23 cellular contexts compared by ENCODE assay signal in genomic region chr3:38143511-38143910, GRCh38. TPM values are rescaled to one million over a fixed set of nuclear protein-coding genes. Genes with fewer than 3 reads are reported as not detected.
DNase-seq lines count a peak whose midpoint lies in the region; ATAC-seq, FAIRE-seq and TF ChIP-seq lines count a peak whose summit lies in the region.
"Had no signal": no experiment of that assay in that cellular context is flagged by ENCODE, and none has a peak within 500 bp of the region (broad histone marks: within the 10 kb centered on the region; RNA-seq: fewer than 3 reads in every experiment).

No MANE protein-coding gene starts in this region.

- H3K4me3 ChIP-seq in HepG2 (replicated peaks in 1 of 3; ENCODE audit: insufficient read depth in 1 of 3, low read depth in 2 of 3, low read length in 3 of 3) = no peak overlapping the region
- H3K4me3 ChIP-seq in CD8-positive, alpha-beta memory T cell (ENCODE audit: low read length) = no peak overlapping the region
- H3K4me3 ChIP-seq: HAP-1 had no signal

- no peak overlapping the region for H3K4me2 ChIP-seq in HepG2 (ENCODE audit: low read depth, low read length)
- H3K4me2 ChIP-seq: SK-N-SH had no signal

- H3K36me3 Mint-ChIP-seq in CD8-positive, alpha-beta memory T cell = peaks cover 18 to 31% (median 23%) of the 10 kb centered on the region in 3 donors

- no peak for TF ChIP-seq POLR2A in HepG2 (IDR thresholded peaks at IDR 0.05; ENCODE audit: insufficient read depth in 1 of 2, low read depth in 2 of 2, low read length in 2 of 2)

- no peak for TF ChIP-seq CTCF in HepG2 (CRISPR knock-in tag; IDR thresholded peaks at IDR 0.05)

- CTCF ChIA-PET in HepG2 (lab: Yijun Ruan, JAX; ENCODE audit: low intra/inter-chr PET ratio, low total read pairs) = no interaction called here
- CTCF ChIA-PET in CD8-positive, alpha-beta memory T cell (lab: Charles Lee) = interaction anchor here (7.7 kb wide), 1 partner anchor 21 kb away, joined by 60 read pairs; the partner anchor contains the start of gene OXSR1

- H3K9ac ChIP-seq in HepG2 (ENCODE audit: insufficient read depth, low read depth, low read length) = no peak overlapping the region
- H3K9ac ChIP-seq: SK-N-SH had no signal

- TF ChIP-seq EP300 in HepG2 (IDR thresholded peaks at IDR 0.05; ENCODE audit: low read depth in 2 of 2, low read length in 2 of 2) = no peak
- no peak for TF ChIP-seq EP300 in HepG2 (CRISPR knock-in tag; IDR thresholded peaks at IDR 0.05; ENCODE audit: borderline replicate concordance)

- peaks cover 0 to 2% of the 10 kb centered on the region in 2 donors for H3K27me3 Mint-ChIP-seq in CD8-positive, alpha-beta memory T cell

- peak overlapping the region in 1 of 8 donors; percentile 36 for H3K27ac Mint-ChIP-seq in CD8-positive, alpha-beta memory T cell
- H3K27ac Mint-ChIP-seq: CD8-positive, alpha-beta T cell had no signal

- no peaks in the 10 kb centered on the region for H4K20me1 ChIP-seq in HepG2 (ENCODE audit: insufficient read depth, low read length)

- intact Hi-C loops in Right ventricle myocardium inferior (cut with DNase I) = no loop called here
- intact Hi-C loops in Right ventricle myocardium superior (cut with DNase I) = no loop called here
- intact Hi-C loops in posterior vena cava (cut with DNase I) = no loop called here
- intact Hi-C loops in HepG2 (cut with micrococcal nuclease; ENCODE audit: unreplicated experiment) = no loop called here

- peaks cover 17% of the 10 kb centered on the region for H3K4me1 ChIP-seq in HepG2 (ENCODE audit: insufficient read depth, low read length)
- peaks cover 18% of the 10 kb centered on the region for H3K4me1 ChIP-seq in CD8-positive, alpha-beta memory T cell (ENCODE audit: insufficient read depth, low read length)
- H3K4me1 ChIP-seq: BE2C had no signal

- no peaks in the 10 kb centered on the region; a peak in 1 of 5 replicates for H3K27me3 ChIP-seq in HepG2 (ENCODE audit: control insufficient read depth in 1 of 2, insufficient read depth in 2 of 2, low read length in 2 of 2)
- H3K27me3 ChIP-seq in CD8-positive, alpha-beta memory T cell (ENCODE audit: insufficient read depth, low read length, poor library complexity, severe bottlenecking) = no peaks in the 10 kb centered on the region
- H3K27me3 ChIP-seq: BE2C had no signal

- no peak for ATAC-seq in Right ventricle myocardium inferior
- no peak for ATAC-seq in Right ventricle myocardium superior (ENCODE audit: poor library complexity)
- ATAC-seq in HepG2 = no peak
- ATAC-seq: CD8-positive, alpha-beta T cell had no signal

- H3K9me3 ChIP-seq in HepG2 (ENCODE audit: low read length) = 0 out of 2 replicates have a peak, but pooled peaks cover 9% of the 10 kb centered on the region
- peaks cover 11% of the 10 kb centered on the region for H3K9me3 ChIP-seq in CD8-positive, alpha-beta memory T cell (ENCODE audit: low read length)
- H3K9me3 ChIP-seq: BE2C, SK-N-SH had no signal

- in situ Hi-C loops in HepG2 (cut with HindIII; ENCODE audit: extremely low pct_ligation_motif_present, low pct_unique_long_range_greater_than_20kb) = loop anchor here (25.0 kb wide), 1 partner anchor 319 kb away; the partner anchor contains the start of gene ACVR2B

- POLR2A ChIA-PET in HepG2 (lab: Yijun Ruan, JAX) = interaction anchor here (0.7 to 2.1 kb wide), 2 partner anchors 10 to 21 kb away, joined by 3 to 9 read pairs; partner anchors contain the start of gene OXSR1
- POLR2A ChIA-PET in CD8-positive, alpha-beta memory T cell (lab: Charles Lee) = interaction anchor here (1.1 kb wide), 1 partner anchor 21 kb away, joined by 3 read pairs; the partner anchor contains the start of gene OXSR1

- H3K27ac ChIP-seq in HepG2 (ENCODE audit: extremely low read length, insufficient read depth, low read length) = no peak overlapping the region
- no peak overlapping the region for H3K27ac ChIP-seq in CD8-positive, alpha-beta memory T cell (ENCODE audit: low read depth, low read length)
- H3K27ac ChIP-seq: HL-60 had no signal

- no TSS peak for BruUV-seq in HepG2 (replicated peaks; lab: Mats Ljungman, UMichigan)

- peaks cover 2 to 18% of the 10 kb centered on the region in 2 experiments; a peak in 3 of 5 replicates for H3K36me3 ChIP-seq in HepG2 (replicated peaks in 1 of 2; ENCODE audit: control insufficient read depth in 1 of 2, insufficient read depth in 2 of 2, low read length in 2 of 2)
- H3K36me3 ChIP-seq in CD8-positive, alpha-beta memory T cell (ENCODE audit: insufficient read depth, low read length) = peaks cover 9% of the 10 kb centered on the region
- H3K36me3 ChIP-seq: BE2C had no signal

- 43% methylated on average over 1 of the region's 3 CpGs for WGBS in HepG2 (ENCODE audit: low lambda C conversion rate)

- FAIRE-seq in HepG2 (lab: Jason Lieb, UNC) = no peak
- FAIRE-seq: D721Med, RCC 7860 had no signal

- peaks cover 13 to 21% (median 18%) of the 10 kb centered on the region in 5 donors for H3K9me3 Mint-ChIP-seq in CD8-positive, alpha-beta memory T cell

- H2AFZ ChIP-seq in HepG2 (ENCODE audit: low read length) = no peak overlapping the region

- peaks cover 28 to 34% (median 29%) of the 10 kb centered on the region in 3 donors for H3K4me1 Mint-ChIP-seq in CD8-positive, alpha-beta memory T cell

- H3K4me3 Mint-ChIP-seq in CD8-positive, alpha-beta memory T cell = no peak overlapping the region
- H3K4me3 Mint-ChIP-seq: CD8-positive, alpha-beta T cell had no signal

- peaks cover 16% of the 10 kb centered on the region for H3K79me2 ChIP-seq in HepG2 (ENCODE audit: insufficient read depth, low read length)

- no peak for TF ChIP-seq RAD21 in HepG2 (CRISPR knock-in tag; IDR thresholded peaks at IDR 0.05)

- DNase-seq in Right ventricle myocardium inferior (ENCODE audit: missing footprints) = peak; percentile 21
- no peak for DNase-seq in Right ventricle myocardium superior
- DNase-seq in ecto neural progenitor cell (ENCODE audit: low spot score) = peak; percentile 25
- DNase-seq in posterior vena cava (ENCODE audit: low spot score) = peak; percentile 32
- no peak for DNase-seq in HepG2 (ENCODE audit: low spot score)
- DNase-seq in CD8-positive, alpha-beta memory T cell = no peak
- no peak for DNase-seq in NCI-H1694 treated with DMSO at 0.1 percent for 48 hours (lab: John Stamatoyannopoulos, UW)
- DNase-seq: BE2C; DMS79; IMR-90; NCI-H1417 treated with DMSO at 0.1 percent for 48 hours; NCI-H1930; NCI-H345; NCI-H526 treated with DMSO at 0.1 percent for 48 hours; NK-92 treated with Interleukin-12 subunit alpha and Interleukin-12 subunit beta, amount 100 ng/mL, for 24 hours; SHP77; SK-N-SH had no signal

RNA-seq across cellular contexts. Expression of gene MYD88, which starts 5.0 kb away (rescaled TPM):
- total RNA-seq in Right ventricle myocardium inferior = 8.8 TPM
- total RNA-seq in Right ventricle myocardium superior = 7.3 TPM
- 10 to 100 TPM; 24.7 to 26.3 TPM for total RNA-seq in posterior vena cava
- 7.6 and 14.5 TPM in 2 replicates for total RNA-seq in HepG2 (2016; rRNA removed; fragmentation: Illumina TruSeq; extraction: Trizol)
- total RNA-seq in HepG2 (2016; cell fraction: cytosol; rRNA removed; fragmentation: Illumina TruSeq; extraction: Trizol; ENCODE audit: low read depth) = 2.5 and 3.5 TPM in 2 replicates
- 7.2 and 14.6 TPM in 2 replicates for total RNA-seq in HepG2 (2016; cell fraction: insoluble cytoplasmic fraction; rRNA removed; fragmentation: Illumina TruSeq; extraction: Trizol)
- 6.0 and 6.5 TPM in 2 replicates for total RNA-seq in HepG2 (2016; cell fraction: membrane; rRNA removed; fragmentation: Illumina TruSeq; extraction: Trizol)
- 9.8 and 11.0 TPM in 2 replicates for total RNA-seq in HepG2 (2016; cell fraction: nucleus; rRNA removed; fragmentation: Illumina TruSeq; extraction: Trizol)
- polyA plus RNA-seq in HepG2 (2011; rRNA removed) = 32.7 and 36.6 TPM in 2 replicates
- polyA plus RNA-seq in HepG2 (2011; cell fraction: cytosol; rRNA removed) = 31.0 and 32.2 TPM in 2 replicates
- polyA plus RNA-seq in HepG2 (2011; cell fraction: nucleus; rRNA removed) = 53.7 and 60.9 TPM in 2 replicates
- polyA plus RNA-seq in HepG2 (2012) = 19.9 and 22.6 TPM in 2 replicates
- polyA plus RNA-seq in HepG2 (2016; cell fraction: cytosol; fragmentation: Illumina TruSeq; extraction: Trizol; ENCODE audit: low read depth) = 2.8 and 2.9 TPM in 2 replicates
- polyA plus RNA-seq in HepG2 (2016; cell fraction: insoluble cytoplasmic fraction; fragmentation: Illumina TruSeq; extraction: Trizol; ENCODE audit: low read depth) = 51.1 and 57.2 TPM in 2 replicates
- polyA plus RNA-seq in HepG2 (2016; cell fraction: membrane; fragmentation: Illumina TruSeq; extraction: Trizol; ENCODE audit: low read depth) = 9.0 and 9.6 TPM in 2 replicates
- 48.1 and 53.6 TPM in 2 replicates for polyA plus RNA-seq in HepG2 (2016; cell fraction: nucleus; fragmentation: Illumina TruSeq; extraction: Trizol; ENCODE audit: insufficient read depth, low read depth)
- polyA minus RNA-seq in HepG2 (2011; rRNA and poly(A)+ RNA removed; ENCODE audit: low replicate concordance) = 15.6 and 54.6 TPM in 2 replicates
- polyA minus RNA-seq in HepG2 (2011; cell fraction: cytosol; rRNA and poly(A)+ RNA removed) = 19.7 and 21.8 TPM in 2 replicates
- polyA minus RNA-seq in HepG2 (2011; cell fraction: nucleus; rRNA and poly(A)+ RNA removed) = 13.9 and 15.8 TPM in 2 replicates
- 10 to 100 TPM; 32.9 to 35.9 TPM for total RNA-seq in CD8-positive, alpha-beta memory T cell
- 108 TPM for polyA plus RNA-seq in CD8-positive, alpha-beta memory T cell
- total RNA-seq: HT1080 had no signal

RNA-seq across cellular contexts. Expression of gene ACAA1, which starts 6.6 kb away (rescaled TPM):
- total RNA-seq in Right ventricle myocardium inferior = 116 TPM
- total RNA-seq in Right ventricle myocardium superior = 111 TPM
- total RNA-seq in posterior vena cava = 10 to 100 TPM; 29.8 to 41.9 TPM
- 60.8 and 107 TPM in 2 replicates for total RNA-seq in HepG2 (2016; rRNA removed; fragmentation: Illumina TruSeq; extraction: Trizol)
- total RNA-seq in HepG2 (2016; cell fraction: cytosol; rRNA removed; fragmentation: Illumina TruSeq; extraction: Trizol; ENCODE audit: low read depth) = 27.5 and 27.8 TPM in 2 replicates
- total RNA-seq in HepG2 (2016; cell fraction: insoluble cytoplasmic fraction; rRNA removed; fragmentation: Illumina TruSeq; extraction: Trizol) = 63.4 and 105 TPM in 2 replicates
- 52.7 and 55.5 TPM in 2 replicates for total RNA-seq in HepG2 (2016; cell fraction: membrane; rRNA removed; fragmentation: Illumina TruSeq; extraction: Trizol)
- 75.4 and 87.9 TPM in 2 replicates for total RNA-seq in HepG2 (2016; cell fraction: nucleus; rRNA removed; fragmentation: Illumina TruSeq; extraction: Trizol)
- polyA plus RNA-seq in HepG2 (2011; rRNA removed) = 188 and 221 TPM in 2 replicates
- polyA plus RNA-seq in HepG2 (2011; cell fraction: cytosol; rRNA removed) = 169 and 202 TPM in 2 replicates
- 588 and 662 TPM in 2 replicates for polyA plus RNA-seq in HepG2 (2011; cell fraction: nucleus; rRNA removed)
- polyA plus RNA-seq in HepG2 (2012) = 125 and 170 TPM in 2 replicates
- 44.3 and 47.9 TPM in 2 replicates for polyA plus RNA-seq in HepG2 (2016; cell fraction: cytosol; fragmentation: Illumina TruSeq; extraction: Trizol; ENCODE audit: low read depth)
- polyA plus RNA-seq in HepG2 (2016; cell fraction: insoluble cytoplasmic fraction; fragmentation: Illumina TruSeq; extraction: Trizol; ENCODE audit: low read depth) = 240 and 247 TPM in 2 replicates
- 62.9 and 66.6 TPM in 2 replicates for polyA plus RNA-seq in HepG2 (2016; cell fraction: membrane; fragmentation: Illumina TruSeq; extraction: Trizol; ENCODE audit: low read depth)
- polyA plus RNA-seq in HepG2 (2016; cell fraction: nucleus; fragmentation: Illumina TruSeq; extraction: Trizol; ENCODE audit: insufficient read depth, low read depth) = 290 and 311 TPM in 2 replicates
- 57.0 and 213 TPM in 2 replicates for polyA minus RNA-seq in HepG2 (2011; rRNA and poly(A)+ RNA removed; ENCODE audit: low replicate concordance)
- 80.2 and 80.3 TPM in 2 replicates for polyA minus RNA-seq in HepG2 (2011; cell fraction: cytosol; rRNA and poly(A)+ RNA removed)
- 241 and 244 TPM in 2 replicates for polyA minus RNA-seq in HepG2 (2011; cell fraction: nucleus; rRNA and poly(A)+ RNA removed)
- 10 to 100 TPM; 67.1 to 67.4 TPM for total RNA-seq in CD8-positive, alpha-beta memory T cell
- polyA plus RNA-seq in CD8-positive, alpha-beta memory T cell = 49.0 TPM

RNA-seq across cellular contexts. Expression of gene OXSR1, which starts 21.8 kb away (rescaled TPM):
- total RNA-seq in Right ventricle myocardium inferior (24.6 TPM), Right ventricle myocardium superior (24.0 TPM), posterior vena cava (10 to 100 TPM; 30.4 to 52.3 TPM), HepG2 (2016; rRNA removed; fragmentation: Illumina TruSeq; extraction: Trizol) (32.6 and 41.1 TPM in 2 replicates)
- total RNA-seq in HepG2 (2016; cell fraction: cytosol; rRNA removed; fragmentation: Illumina TruSeq; extraction: Trizol; ENCODE audit: low read depth) = 7.6 TPM in 2 replicates
- total RNA-seq in HepG2 (2016; cell fraction: insoluble cytoplasmic fraction; rRNA removed; fragmentation: Illumina TruSeq; extraction: Trizol) = 32.9 and 39.8 TPM in 2 replicates
- total RNA-seq in HepG2 (2016; cell fraction: membrane; rRNA removed; fragmentation: Illumina TruSeq; extraction: Trizol) = 12.8 and 14.5 TPM in 2 replicates
- total RNA-seq in HepG2 (2016; cell fraction: nucleus; rRNA removed; fragmentation: Illumina TruSeq; extraction: Trizol) = 30.2 and 32.6 TPM in 2 replicates
- 25.9 and 27.4 TPM in 2 replicates for polyA plus RNA-seq in HepG2 (2011; rRNA removed)
- polyA plus RNA-seq in HepG2 (2011; cell fraction: cytosol; rRNA removed) = 18.5 and 23.3 TPM in 2 replicates
- polyA plus RNA-seq in HepG2 (2011; cell fraction: nucleus; rRNA removed) = 19.5 and 22.8 TPM in 2 replicates
- polyA plus RNA-seq in HepG2 (2012) = 23.1 and 31.4 TPM in 2 replicates
- polyA plus RNA-seq in HepG2 (2016; cell fraction: cytosol; fragmentation: Illumina TruSeq; extraction: Trizol; ENCODE audit: low read depth) = 1.5 and 1.6 TPM in 2 replicates
- 33.9 and 36.3 TPM in 2 replicates for polyA plus RNA-seq in HepG2 (2016; cell fraction: insoluble cytoplasmic fraction; fragmentation: Illumina TruSeq; extraction: Trizol; ENCODE audit: low read depth)
- 5.4 and 5.9 TPM in 2 replicates for polyA plus RNA-seq in HepG2 (2016; cell fraction: membrane; fragmentation: Illumina TruSeq; extraction: Trizol; ENCODE audit: low read depth)
- polyA plus RNA-seq in HepG2 (2016; cell fraction: nucleus; fragmentation: Illumina TruSeq; extraction: Trizol; ENCODE audit: insufficient read depth, low read depth) = 31.5 and 34.6 TPM in 2 replicates
- polyA minus RNA-seq in HepG2 (2011; rRNA and poly(A)+ RNA removed; ENCODE audit: low replicate concordance) = 36.3 and 49.0 TPM in 2 replicates
- 26.2 and 26.9 TPM in 2 replicates for polyA minus RNA-seq in HepG2 (2011; cell fraction: cytosol; rRNA and poly(A)+ RNA removed)
- 37.9 and 47.6 TPM in 2 replicates for polyA minus RNA-seq in HepG2 (2011; cell fraction: nucleus; rRNA and poly(A)+ RNA removed)
- 10 to 100 TPM; 56.3 to 60.0 TPM for total RNA-seq in CD8-positive, alpha-beta memory T cell
- polyA plus RNA-seq in CD8-positive, alpha-beta memory T cell = 16.4 TPM

Comparison
In these comparisons a context has a peak if more than half of its experiments do, and no peak if none do; other contexts are left out.
1. DNase-seq: peak in Right ventricle myocardium inferior (single experiment), ecto neural progenitor cell (single experiment) and posterior vena cava (single experiment); none in Right ventricle myocardium superior (single experiment), HepG2 (single experiment), CD8-positive, alpha-beta memory T cell (0 of 5) and NCI-H1694 treated with DMSO at 0.1 percent for 48 hours (single experiment).